ENCODE assay signal across 12 cellular contexts in the genomic region with DNA sequence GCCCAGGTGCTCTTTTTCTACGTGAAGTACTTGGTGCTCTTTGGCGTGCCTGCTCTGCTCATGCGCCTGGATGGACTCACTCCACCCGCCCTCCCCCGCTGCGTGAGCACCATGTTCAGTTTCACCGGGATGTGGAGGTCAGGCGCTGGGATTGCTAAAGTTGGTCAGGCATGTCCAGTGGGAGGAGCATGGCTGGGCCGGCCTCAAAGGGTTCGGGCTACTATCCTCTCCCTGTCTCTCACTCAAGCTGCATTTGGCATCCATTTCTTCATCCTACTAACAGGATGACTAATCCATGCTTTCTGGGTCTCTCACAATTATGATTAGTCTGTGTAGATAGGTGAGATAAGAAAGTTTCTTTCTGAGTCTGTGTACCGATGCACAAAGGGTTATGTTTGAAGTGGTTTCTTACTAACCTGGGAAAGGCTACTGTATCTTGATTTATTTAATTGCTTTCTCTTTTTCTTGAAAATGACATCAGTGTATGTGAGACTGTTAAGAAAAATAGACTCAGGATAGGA.
DNase-seq lines count a peak whose midpoint lies in the region; ATAC-seq and TF ChIP-seq lines count a peak whose summit lies in the region.
"Had no signal": no experiment of that assay in that cellular context is flagged by ENCODE, and none has a peak within 500 bp of the region (broad histone marks: within the 10 kb centered on the region; RNA-seq: fewer than 3 reads in every experiment).

No MANE protein-coding gene starts in this region.

- ATAC-seq in HG02623 (IDR thresholded peaks at IDR 0.05; ENCODE audit: unreplicated experiment) = no peak

- no peak overlapping the region for H3K27ac ChIP-seq in brain microvascular endothelial cell
- H3K27ac ChIP-seq: coronary artery had no signal

- TF ChIP-seq CTCF in astrocyte of the spinal cord (IDR thresholded peaks at IDR 0.05; ENCODE audit: low read depth, low read length) (no peak), brain microvascular endothelial cell (IDR thresholded peaks at IDR 0.05; ENCODE audit: low read depth, low read length, missing control alignments) (no peak)

- H3K36me3 ChIP-seq in brain microvascular endothelial cell (replicated peaks) = no peaks in the 10 kb centered on the region

- in situ Hi-C loops in astrocyte of the spinal cord (cut with HindIII; ENCODE audit: low sequenced_read_pairs) (no loop called here), brain microvascular endothelial cell (cut with HindIII; ENCODE audit: low pct_ligation_motif_present, low sequenced_read_pairs) (no loop called here)

- no peaks in the 10 kb centered on the region for H3K27me3 ChIP-seq in brain microvascular endothelial cell (replicated peaks)

- DNase-seq in stimulated activated CD4-positive, alpha-beta T cell treated with anti-CD3 and anti-CD28 coated beads, Interleukin-1b, Interleukin-23, amount 100 ng/mL, for 48 hours = peak; percentile 6
- DNase-seq in stimulated activated CD4-positive, alpha-beta T cell treated with anti-CD3 and anti-CD28 coated beads, Interleukin-12 subunit alpha, Interleukin-12 subunit beta, amount 100 ng/mL, for 4 hours = no peak
- peak; percentile 90 for DNase-seq in NCI-H2029 treated with DMSO at 0.1 percent for 48 hours (lab: John Stamatoyannopoulos, UW)
- DNase-seq in astrocyte of the spinal cord (ENCODE audit: low read depth, low spot score) = peak; percentile 33
- DNase-seq in brain microvascular endothelial cell = no peak
- DNase-seq in HuH-7.5 (ENCODE audit: low spot score) = no peak
- no peak for DNase-seq in NCI-H526 treated with DMSO at 0.1 percent for 48 hours (lab: John Stamatoyannopoulos, UW)
- DNase-seq: activated B cell treated with CpG ODN at 0.5 μM for 24 hours; CD8-positive, alpha-beta memory T cell; NCI-H345 had no signal

- no peak overlapping the region for H3K4me3 ChIP-seq in astrocyte of the spinal cord (ENCODE audit: low read depth, low read length)
- H3K4me3 ChIP-seq in brain microvascular endothelial cell (ENCODE audit: low read depth, low read length) = no peak overlapping the region
- H3K4me3 ChIP-seq: coronary artery had no signal

Comparison
In these comparisons a context has a peak if more than half of its experiments do, and no peak if none do; other contexts are left out.
1. DNase-seq: peak in stimulated activated CD4-positive, alpha-beta T cell treated with anti-CD3 and anti-CD28 coated beads, Interleukin-1b, Interleukin-23, amount 100 ng/mL, for 48 hours (single experiment), NCI-H2029 treated with DMSO at 0.1 percent for 48 hours (single experiment) and astrocyte of the spinal cord (single experiment); none in stimulated activated CD4-positive, alpha-beta T cell treated with anti-CD3 and anti-CD28 coated beads, Interleukin-12 subunit alpha, Interleukin-12 subunit beta, amount 100 ng/mL, for 4 hours (single experiment), brain microvascular endothelial cell (single experiment), HuH-7.5 (single experiment) and NCI-H526 treated with DMSO at 0.1 percent for 48 hours (single experiment).